ENCODE assay signal across 17 cellular contexts in genomic region chr1:207853372-207853757, GRCh38. TPM values are rescaled to one million over a fixed set of nuclear protein-coding genes. Genes with fewer than 3 reads are reported as not detected.
A peak's percentile ranks its signal among the peaks of the same experiment; 100 is the strongest.
DNase-seq lines count a peak whose midpoint lies in the region; ATAC-seq and TF ChIP-seq lines count a peak whose summit lies in the region.
"Had no signal": no experiment of that assay in that cellular context is flagged by ENCODE, and none has a peak within 500 bp of the region (broad histone marks: within the 10 kb centered on the region; RNA-seq: fewer than 3 reads in every experiment).

No MANE protein-coding gene starts in this region.

- peak overlapping the region in 5 of 7 donors; percentile 28 to 86 (median 60) for H3K27ac Mint-ChIP-seq in CD14-positive monocyte
- H3K27ac Mint-ChIP-seq in naive thymus-derived CD8-positive, alpha-beta T cell, result peak overlapping the region in 5 of 10 donors; percentile 16 to 87 (median 57)

- intact Hi-C loops in CD14-positive monocyte (cut with micrococcal nuclease), result loop anchor here in 1 of 2 donors (1.0 kb wide), 1 partner anchor 9 kb away; no protein-coding TSS in a partner anchor

- no peak overlapping the region for H2AFZ ChIP-seq in smooth muscle cell (ENCODE audit: low read depth)

- H3K4me2 ChIP-seq in smooth muscle cell, result no peak overlapping the region

- H4K20me1 ChIP-seq in smooth muscle cell (ENCODE audit: low read depth), result no peaks in the 10 kb centered on the region

- no peak overlapping the region for H3K4me3 ChIP-seq in fibroblast of villous mesenchyme (ENCODE audit: low read depth, low read length)
- no peak overlapping the region for H3K4me3 ChIP-seq in smooth muscle cell
- H3K4me3 ChIP-seq: ovary had no signal

- DNase-seq in CD14-positive monocyte (ENCODE audit: low spot score) (no peak), LHCN-M2 (ENCODE audit: low read depth) (peak; percentile 85), fibroblast of villous mesenchyme (ENCODE audit: low read depth) (peak; percentile 47), smooth muscle cell (lab: John Stamatoyannopoulos, UW; ENCODE audit: unreplicated experiment) (no peak), SHP77 treated with DMSO at 0.1 percent for 48 hours (lab: John Stamatoyannopoulos, UW) (no peak), NCI-H2171 (lab: John Stamatoyannopoulos, UW) (no peak), NCI-H69 (lab: John Stamatoyannopoulos, UW) (no peak)
- DNase-seq in naive thymus-derived CD8-positive, alpha-beta T cell, result no peak
- DNase-seq: amygdala; effector CD4-positive, alpha-beta T cell; glutamatergic neuron; HCEC 1CT; NCI-H1436; NCI-H510A treated with DMSO at 0.1 percent for 48 hours; stimulated activated CD4-positive, alpha-beta T cell treated with anti-CD3 and anti-CD28 coated beads, Interleukin-4, amount 100 ng/mL, for 1 hour; stimulated activated naive CD8-positive, alpha-beta T cell treated with anti-CD3 and anti-CD28 coated beads, Interleukin-15, Interleukin-2, amounts not matched to agents 100 U/mL and 50 U/mL, for 24 hours had no signal

- H3K36me3 Mint-ChIP-seq in CD14-positive monocyte, result peaks cover 45 to 55% of the 10 kb centered on the region in 2 donors
- peaks cover 0 to 55% (median 2%) of the 10 kb centered on the region in 3 donors for H3K36me3 Mint-ChIP-seq in naive thymus-derived CD8-positive, alpha-beta T cell

- H3K36me3 ChIP-seq in smooth muscle cell (ENCODE audit: low read depth), result no peaks in the 10 kb centered on the region
- H3K36me3 ChIP-seq: ovary had no signal

- no peaks in the 10 kb centered on the region for H3F3A ChIP-seq in smooth muscle cell (ENCODE audit: low read depth)

- no peaks in the 10 kb centered on the region for H3K27me3 Mint-ChIP-seq in CD14-positive monocyte (ENCODE audit: low read depth in 3 of 3)
- H3K27me3 Mint-ChIP-seq in naive thymus-derived CD8-positive, alpha-beta T cell, result no peaks in the 10 kb centered on the region

- peaks cover 72% of the 10 kb centered on the region for H3K4me1 Mint-ChIP-seq in CD14-positive monocyte
- H3K4me1 Mint-ChIP-seq in naive thymus-derived CD8-positive, alpha-beta T cell, result peaks cover 54 to 88% (median 87%) of the 10 kb centered on the region in 4 donors

- TF ChIP-seq CTCF in CD14-positive monocyte (IDR thresholded peaks at IDR 0.05) (no peak), fibroblast of villous mesenchyme (IDR thresholded peaks at IDR 0.05; ENCODE audit: insufficient read depth, low read depth, low read length) (no peak), smooth muscle cell (IDR thresholded peaks at IDR 0.05; ENCODE audit: borderline replicate concordance, insufficient read depth, poor library complexity, severe bottlenecking) (no peak)

- no peaks in the 10 kb centered on the region for H3K9me3 Mint-ChIP-seq in CD14-positive monocyte
- H3K9me3 Mint-ChIP-seq in naive thymus-derived CD8-positive, alpha-beta T cell, result no peaks in the 10 kb centered on the region

- no peaks in the 10 kb centered on the region for H3K4me1 ChIP-seq in smooth muscle cell (ENCODE audit: low read depth)

- H3K9ac ChIP-seq in smooth muscle cell (ENCODE audit: low read depth), result no peak overlapping the region

- no peaks in the 10 kb centered on the region for H3K79me2 ChIP-seq in smooth muscle cell (ENCODE audit: low read depth)

- POLR2A ChIA-PET in naive thymus-derived CD8-positive, alpha-beta T cell (lab: Charles Lee), result interaction anchor here (1.0 to 1.4 kb wide), 2 partner anchors 24 to 29 kb away, joined by 3 to 4 read pairs; no protein-coding TSS in a partner anchor

- no peaks in the 10 kb centered on the region for H3K27me3 ChIP-seq in smooth muscle cell (ENCODE audit: low read depth)
- H3K27me3 ChIP-seq: ovary had no signal

- ATAC-seq in naive thymus-derived CD8-positive, alpha-beta T cell, result no peak

- H3K4me3 Mint-ChIP-seq in CD14-positive monocyte, result peak overlapping the region in 1 of 2 donors; percentile 46
- peak overlapping the region in 7 of 10 donors; percentile 25 to 83 (median 70) for H3K4me3 Mint-ChIP-seq in naive thymus-derived CD8-positive, alpha-beta T cell

- 83% methylated on average over 1 of the region's 1 CpG for WGBS in smooth muscle cell (ENCODE audit: low lambda C conversion rate)

- H3K9me3 ChIP-seq in smooth muscle cell (replicated peaks; ENCODE audit: low read depth), result no peaks in the 10 kb centered on the region
- H3K9me3 ChIP-seq: ovary had no signal

- no peak overlapping the region for H3K27ac ChIP-seq in smooth muscle cell (ENCODE audit: low read depth)
- H3K27ac ChIP-seq: ovary had no signal

RNA-seq across cellular contexts. Expression of gene CD34, which starts 57.6 kb away (rescaled TPM):
- polyA plus RNA-seq in CD14-positive monocyte, result not detected
- 1.2 and 2.1 TPM in 2 replicates for total RNA-seq in LHCN-M2 (2014; rRNA removed)
- 1.8 TPM for polyA plus RNA-seq in LHCN-M2 (2012)
- 0.32 and 0.43 TPM in 2 replicates for total RNA-seq in fibroblast of villous mesenchyme
- total RNA-seq in naive thymus-derived CD8-positive, alpha-beta T cell, result not detected
- polyA plus RNA-seq in naive thymus-derived CD8-positive, alpha-beta T cell, result not detected
- not detected in 2 replicates for total RNA-seq in smooth muscle cell
- not detected in 2 replicates for polyA plus RNA-seq in smooth muscle cell

Comparison
In these comparisons a context has a peak if more than half of its experiments do, and no peak if none do; other contexts are left out.
1. DNase-seq: peak in LHCN-M2 (single experiment) and fibroblast of villous mesenchyme (single experiment); none in CD14-positive monocyte (single experiment), naive thymus-derived CD8-positive, alpha-beta T cell (0 of 10), smooth muscle cell (single experiment), SHP77 treated with DMSO at 0.1 percent for 48 hours (single experiment), NCI-H2171 (single experiment) and NCI-H69 (single experiment).